Comparison of ENCODE assay signal across 8 cellular contexts in the genomic region with DNA sequence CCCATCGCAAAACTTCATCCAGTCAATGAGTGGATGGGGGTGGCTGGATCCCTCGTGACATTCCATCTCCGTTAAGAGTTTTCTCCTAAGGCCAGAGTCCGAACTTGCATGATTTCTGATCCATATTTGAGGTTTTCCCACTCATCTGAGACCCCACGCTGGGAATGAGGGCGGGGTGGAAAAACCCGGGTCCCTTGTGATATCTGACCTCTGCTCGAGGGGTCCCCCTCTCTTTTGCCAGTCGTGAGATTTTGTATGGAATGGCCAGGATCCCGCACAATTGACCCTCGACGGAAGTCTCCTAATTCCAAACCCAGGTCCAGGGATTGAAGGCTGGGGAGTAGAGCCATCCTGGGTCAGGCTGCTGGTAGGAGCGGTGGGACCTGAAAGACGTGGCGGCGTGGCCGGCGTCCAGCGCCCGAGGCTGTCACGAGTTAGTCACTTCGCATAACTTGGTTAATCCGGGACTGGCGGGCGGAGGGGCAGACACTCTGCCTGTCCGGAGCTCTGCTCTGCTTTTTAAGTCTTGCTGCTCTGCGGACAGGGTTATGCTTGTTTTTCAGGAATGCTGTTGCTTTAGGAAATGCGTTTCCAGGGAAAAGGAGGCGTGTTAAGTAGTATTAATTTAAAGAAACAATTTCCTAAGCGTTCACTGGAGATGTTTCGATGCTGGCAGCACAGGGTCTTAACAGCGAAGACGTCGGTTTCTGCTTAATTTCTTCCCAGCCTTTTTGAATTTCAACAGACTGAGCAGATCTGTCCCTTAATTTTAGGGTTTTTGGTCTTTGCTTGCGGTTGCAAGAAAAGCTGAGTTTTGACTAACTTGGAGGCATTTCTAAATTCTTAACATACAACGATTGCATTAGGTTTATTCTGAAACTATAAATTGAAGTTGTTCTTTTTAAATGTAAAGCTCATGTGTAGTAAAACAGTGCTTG. TPM values are rescaled to one million over a fixed set of nuclear protein-coding genes. Genes with fewer than 3 reads are reported as not detected.
DNase-seq lines count a peak whose midpoint lies in the region; ATAC-seq and TF ChIP-seq lines count a peak whose summit lies in the region.

No MANE protein-coding gene starts in this region.

- TF ChIP-seq POLR2A in NB4 (IDR thresholded peaks at IDR 0.05; ENCODE audit: extremely low read depth, insufficient read length): no peak

- no peak for TF ChIP-seq CTCF in CD8-positive, alpha-beta T cell (IDR thresholded peaks at IDR 0.05)
- TF ChIP-seq CTCF in NB4 (IDR thresholded peaks at IDR 0.05; ENCODE audit: low read depth, low read length): no peak
- no peak for TF ChIP-seq CTCF in epithelial cell of proximal tubule (conservative IDR thresholded peaks at IDR 0.05; ENCODE audit: low read depth, low read length)

- peak overlapping the region; percentile 97 for H3K4me3 Mint-ChIP-seq in CD8-positive, alpha-beta T cell
- peak overlapping the region; percentile 100 for H3K4me3 Mint-ChIP-seq in stimulated activated memory B cell treated with anti-CD40 and anti-IgM and Interleukin-4, amounts not matched to agents 10 μg/mL and 1 μg/mL and 100 μg/mL, for 72 hours

- peak overlapping the region; percentile 83 for H3K4me3 ChIP-seq in CD8-positive, alpha-beta T cell (ENCODE audit: low read depth, low read length)
- H3K4me3 ChIP-seq in NB4 (ENCODE audit: low read depth, low read length) (peak overlapping the region; percentile 98), epithelial cell of proximal tubule (ENCODE audit: low read depth, low read length) (peak overlapping the region; percentile 91), mononuclear cell (ENCODE audit: low read length) (peak overlapping the region; percentile 92)

- peaks cover 46% of the 10 kb centered on the region for H3K4me1 ChIP-seq in CD8-positive, alpha-beta T cell (ENCODE audit: insufficient read depth, low read length)
- H3K4me1 ChIP-seq in mononuclear cell (ENCODE audit: insufficient read depth, low read length): peaks cover 33% of the 10 kb centered on the region

- H3K27ac ChIP-seq in CD8-positive, alpha-beta T cell (ENCODE audit: low read depth, low read length): peak overlapping the region; percentile 83

- POLR2A ChIA-PET in CD8-positive, alpha-beta T cell (lab: Charles Lee): no interaction called here

- H3K27me3 Mint-ChIP-seq in CD8-positive, alpha-beta T cell (ENCODE audit: low read depth): no peaks in the 10 kb centered on the region
- no peaks in the 10 kb centered on the region for H3K27me3 Mint-ChIP-seq in stimulated activated memory B cell treated with anti-CD40 and anti-IgM and Interleukin-4, amounts not matched to agents 10 μg/mL and 1 μg/mL and 100 μg/mL, for 72 hours

- H3K36me3 ChIP-seq in CD8-positive, alpha-beta T cell (ENCODE audit: insufficient read depth, low read length): no peaks in the 10 kb centered on the region

- ATAC-seq in CD8-positive, alpha-beta T cell: no peak
- peak; percentile 42 for ATAC-seq in GM21526 (IDR thresholded peaks at IDR 0.05; ENCODE audit: low FRiP score, unreplicated experiment)
- peak; percentile 21 for ATAC-seq in stimulated activated memory B cell treated with anti-CD40 and anti-IgM and Interleukin-4, amounts not matched to agents 10 μg/mL and 1 μg/mL and 100 μg/mL, for 72 hours

- no peaks in the 10 kb centered on the region for H3K9me3 Mint-ChIP-seq in CD8-positive, alpha-beta T cell
- no peaks in the 10 kb centered on the region for H3K9me3 Mint-ChIP-seq in stimulated activated memory B cell treated with anti-CD40 and anti-IgM and Interleukin-4, amounts not matched to agents 10 μg/mL and 1 μg/mL and 100 μg/mL, for 72 hours

- peaks cover 55% of the 10 kb centered on the region for H3K4me1 Mint-ChIP-seq in CD8-positive, alpha-beta T cell (ENCODE audit: low read depth)
- H3K4me1 Mint-ChIP-seq in stimulated activated memory B cell treated with anti-CD40 and anti-IgM and Interleukin-4, amounts not matched to agents 10 μg/mL and 1 μg/mL and 100 μg/mL, for 72 hours: peaks cover 57% of the 10 kb centered on the region

- intact Hi-C loops in CD8-positive, alpha-beta T cell (cut with DNase I, micrococcal nuclease): no loop called here

- CTCF ChIA-PET in CD8-positive, alpha-beta T cell (lab: Charles Lee): no interaction called here

- no peaks in the 10 kb centered on the region for H3K9me3 ChIP-seq in CD8-positive, alpha-beta T cell (ENCODE audit: low read length)
- H3K9me3 ChIP-seq in mononuclear cell (ENCODE audit: low read depth, low read length): no peaks in the 10 kb centered on the region

- DNase-seq in CD8-positive, alpha-beta T cell: peak in 5 of 7 experiments; percentile 11 to 46 (median 28)
- DNase-seq in NB4 (ENCODE audit: low read depth) (peak; percentile 72), activated T-cell treated with anti-CD3 and anti-CD28 coated beads for 1 hour (ENCODE audit: low read depth) (peak; percentile 12), epithelial cell of proximal tubule (ENCODE audit: low read depth) (no peak), NCI-H446 treated with DMSO at 0.1 percent for 48 hours (lab: John Stamatoyannopoulos, UW) (no peak)

- H3K27me3 ChIP-seq in CD8-positive, alpha-beta T cell (ENCODE audit: insufficient read depth, low read length): no peaks in the 10 kb centered on the region
- no peaks in the 10 kb centered on the region for H3K27me3 ChIP-seq in mononuclear cell (ENCODE audit: insufficient read depth, low read length)

- H3K36me3 Mint-ChIP-seq in CD8-positive, alpha-beta T cell: peaks cover 14% of the 10 kb centered on the region
- H3K36me3 Mint-ChIP-seq in stimulated activated memory B cell treated with anti-CD40 and anti-IgM and Interleukin-4, amounts not matched to agents 10 μg/mL and 1 μg/mL and 100 μg/mL, for 72 hours: no peaks in the 10 kb centered on the region

- peak overlapping the region; percentile 98 for H3K27ac Mint-ChIP-seq in CD8-positive, alpha-beta T cell
- H3K27ac Mint-ChIP-seq in stimulated activated memory B cell treated with anti-CD40 and anti-IgM and Interleukin-4, amounts not matched to agents 10 μg/mL and 1 μg/mL and 100 μg/mL, for 72 hours: peak overlapping the region; percentile 99

RNA-seq across cellular contexts. Expression of a gene that starts 1.0 kb away (rescaled TPM):
- 10 to 100 TPM; 54.4 to 56.5 TPM for total RNA-seq in CD8-positive, alpha-beta T cell
- total RNA-seq in epithelial cell of proximal tubule (30.8 and 40.5 TPM in 2 replicates), mononuclear cell (84.9 TPM)

Comparison
In these comparisons a context has a peak if more than half of its experiments do, and no peak if none do; other contexts are left out.
1. DNase-seq: peak in CD8-positive, alpha-beta T cell (5 of 7), NB4 (single experiment) and activated T-cell treated with anti-CD3 and anti-CD28 coated beads for 1 hour (single experiment); none in epithelial cell of proximal tubule (single experiment) and NCI-H446 treated with DMSO at 0.1 percent for 48 hours (single experiment).
2. Peak in every context shown above with its lines, with median percentiles within 50 percentile points of each other: H3K4me3 ChIP-seq.